8 cellular contexts compared by ENCODE assay signal in genomic region chr12:67415473-67415872, GRCh38.
DNase-seq lines count a peak whose midpoint lies in the region; ATAC-seq lines count a peak whose summit lies in the region.

No MANE protein-coding gene starts in this region.

- peaks cover 3% of the 10 kb centered on the region for H3K9me3 Mint-ChIP-seq in activated CD4-positive, alpha-beta T cell treated with anti-CD3 and anti-CD28 coated beads for 36 hours (ENCODE audit: low read depth)

- peak; percentile 16 for DNase-seq in activated CD4-positive, alpha-beta T cell treated with anti-CD3 and anti-CD28 coated beads for 36 hours
- DNase-seq in activated CD4-positive, alpha-beta T cell treated with anti-CD3 and anti-CD28 coated beads for 4 hours = no peak
- peak; percentile 20 for DNase-seq in NCI-H748 treated with DMSO at 0.1 percent for 48 hours (lab: John Stamatoyannopoulos, UW)
- DNase-seq in fibroblast of peridontal ligament (ENCODE audit: extremely low read depth) = peak; percentile 76
- DNase-seq in smooth muscle cell of the brain vasculature (ENCODE audit: low read depth, low spot score) = peak; percentile 20
- DNase-seq in CD1c-positive myeloid dendritic cell (ENCODE audit: extremely low spot score) = no peak
- DNase-seq in stimulated activated CD4-positive, alpha-beta T cell treated with anti-CD3 and anti-CD28 coated beads, Interleukin-12 subunit alpha, Interleukin-12 subunit beta, amount 100 ng/mL, for 4 hours = no peak

- POLR2A ChIA-PET in activated CD4-positive, alpha-beta T cell treated with anti-CD3 and anti-CD28 coated beads for 36 hours (lab: Charles Lee) = no interaction called here

- ATAC-seq in activated CD4-positive, alpha-beta T cell treated with anti-CD3 and anti-CD28 coated beads for 36 hours = no peak
- no peak for ATAC-seq in GM21390 (IDR thresholded peaks at IDR 0.05; ENCODE audit: unreplicated experiment)

- intact Hi-C loops in activated CD4-positive, alpha-beta T cell treated with anti-CD3 and anti-CD28 coated beads for 36 hours (cut with DNase I, micrococcal nuclease) = no loop called here

- peaks cover 2% of the 10 kb centered on the region for H3K36me3 Mint-ChIP-seq in activated CD4-positive, alpha-beta T cell treated with anti-CD3 and anti-CD28 coated beads for 36 hours (ENCODE audit: low read depth)

- no peaks in the 10 kb centered on the region for H3K4me1 Mint-ChIP-seq in activated CD4-positive, alpha-beta T cell treated with anti-CD3 and anti-CD28 coated beads for 36 hours

- no peak overlapping the region for H3K27ac Mint-ChIP-seq in activated CD4-positive, alpha-beta T cell treated with anti-CD3 and anti-CD28 coated beads for 36 hours

- no peaks in the 10 kb centered on the region for H3K27me3 Mint-ChIP-seq in activated CD4-positive, alpha-beta T cell treated with anti-CD3 and anti-CD28 coated beads for 36 hours

- H3K4me3 Mint-ChIP-seq in activated CD4-positive, alpha-beta T cell treated with anti-CD3 and anti-CD28 coated beads for 36 hours = no peak overlapping the region

- CTCF ChIA-PET in activated CD4-positive, alpha-beta T cell treated with anti-CD3 and anti-CD28 coated beads for 36 hours (lab: Charles Lee) = no interaction called here

Comparison
In these comparisons a context has a peak if more than half of its experiments do, and no peak if none do; other contexts are left out.
1. DNase-seq: peak in activated CD4-positive, alpha-beta T cell treated with anti-CD3 and anti-CD28 coated beads for 36 hours (single experiment), NCI-H748 treated with DMSO at 0.1 percent for 48 hours (single experiment), fibroblast of peridontal ligament (single experiment) and smooth muscle cell of the brain vasculature (single experiment); none in activated CD4-positive, alpha-beta T cell treated with anti-CD3 and anti-CD28 coated beads for 4 hours (0 of 2), CD1c-positive myeloid dendritic cell (single experiment) and stimulated activated CD4-positive, alpha-beta T cell treated with anti-CD3 and anti-CD28 coated beads, Interleukin-12 subunit alpha, Interleukin-12 subunit beta, amount 100 ng/mL, for 4 hours (single experiment).